1 cellular context compared by ENCODE assay signal in the genomic region with DNA sequence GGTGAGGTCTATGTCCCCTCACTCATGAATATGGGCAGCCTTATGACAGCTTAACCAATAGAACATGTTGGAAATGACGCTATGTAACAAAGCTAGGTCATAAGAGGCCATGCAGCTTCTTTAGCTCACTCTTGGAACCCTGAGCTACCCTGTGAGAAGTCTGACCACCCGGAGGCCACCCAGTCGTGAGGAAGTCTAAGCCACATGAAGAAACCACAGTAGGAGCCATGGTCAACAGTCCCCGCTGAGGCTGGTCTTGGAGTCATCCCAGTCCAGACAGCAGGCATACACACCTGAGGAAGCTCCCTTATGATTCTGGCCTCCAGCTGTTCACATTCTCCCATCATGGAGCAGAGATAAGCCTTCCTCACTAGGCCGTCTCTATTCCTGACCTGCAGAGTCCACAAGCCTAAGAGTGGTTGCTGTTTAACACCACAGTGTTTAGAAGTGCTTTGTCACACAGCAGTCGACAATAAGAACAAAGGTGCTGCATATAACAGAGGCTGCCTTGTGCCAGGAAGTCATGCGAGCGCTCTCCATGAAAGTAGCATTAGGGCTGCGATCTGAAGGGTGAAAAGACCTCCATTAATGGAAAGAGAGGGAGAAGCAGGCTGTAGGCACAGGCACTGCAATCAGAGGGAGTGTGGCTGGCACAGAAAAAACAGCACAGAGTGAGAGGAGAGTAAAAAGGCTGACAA.
TF ChIP-seq lines count a peak whose summit lies in the region.

No MANE protein-coding gene starts in this region.

TF ChIP-seq in H1, 55 proteins besides CTCF, POLR2A, EP300 and RAD21:
- TF ChIP-seq CHD1 (IDR thresholded peaks at IDR 0.05; ENCODE audit: low read depth, low read length) (no peak), KDM5A (IDR thresholded peaks at IDR 0.05; ENCODE audit: low read length) (no peak), JUN (IDR thresholded peaks at IDR 0.05; ENCODE audit: low read depth, low read length) (no peak), YY1 (IDR thresholded peaks at IDR 0.05; ENCODE audit: low read depth, low read length) (no peak), JUND (IDR thresholded peaks at IDR 0.05; ENCODE audit: low read length) (no peak), SRF (IDR thresholded peaks at IDR 0.05; ENCODE audit: low read depth, low read length) (no peak), POLR2AphosphoS5 (IDR thresholded peaks at IDR 0.05; ENCODE audit: low read depth, low read length) (no peak), SIN3A (conservative IDR thresholded peaks at IDR 0.05 in 1 of 2, IDR thresholded peaks at IDR 0.05 in 1 of 2; ENCODE audit: low read depth in 1 of 2, low read length in 2 of 2) (no peak), SP1 (IDR thresholded peaks at IDR 0.05; ENCODE audit: low read depth, low read length) (no peak), PHF8 (conservative IDR thresholded peaks at IDR 0.05; ENCODE audit: low read depth, low read length) (no peak), GTF2F1 (IDR thresholded peaks at IDR 0.05; ENCODE audit: borderline replicate concordance, low read depth, low read length) (no peak), BACH1 (IDR thresholded peaks at IDR 0.05; ENCODE audit: low read length) (no peak), CHD2 (IDR thresholded peaks at IDR 0.05; ENCODE audit: low read length) (no peak), SUZ12 (IDR thresholded peaks at IDR 0.05; ENCODE audit: low read length) (no peak)
- TF ChIP-seq, protein P1, sequence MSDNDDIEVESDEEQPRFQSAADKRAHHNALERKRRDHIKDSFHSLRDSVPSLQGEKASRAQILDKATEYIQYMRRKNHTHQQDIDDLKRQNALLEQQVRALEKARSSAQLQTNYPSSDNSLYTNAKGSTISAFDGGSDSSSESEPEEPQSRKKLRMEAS (IDR thresholded peaks at IDR 0.05): no peak
- TF ChIP-seq, protein P2, sequence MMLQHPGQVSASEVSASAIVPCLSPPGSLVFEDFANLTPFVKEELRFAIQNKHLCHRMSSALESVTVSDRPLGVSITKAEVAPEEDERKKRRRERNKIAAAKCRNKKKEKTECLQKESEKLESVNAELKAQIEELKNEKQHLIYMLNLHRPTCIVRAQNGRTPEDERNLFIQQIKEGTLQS (IDR thresholded peaks at IDR 0.05; ENCODE audit: insufficient read depth, low read depth, low read length): no peak
- TF ChIP-seq, protein P3, sequence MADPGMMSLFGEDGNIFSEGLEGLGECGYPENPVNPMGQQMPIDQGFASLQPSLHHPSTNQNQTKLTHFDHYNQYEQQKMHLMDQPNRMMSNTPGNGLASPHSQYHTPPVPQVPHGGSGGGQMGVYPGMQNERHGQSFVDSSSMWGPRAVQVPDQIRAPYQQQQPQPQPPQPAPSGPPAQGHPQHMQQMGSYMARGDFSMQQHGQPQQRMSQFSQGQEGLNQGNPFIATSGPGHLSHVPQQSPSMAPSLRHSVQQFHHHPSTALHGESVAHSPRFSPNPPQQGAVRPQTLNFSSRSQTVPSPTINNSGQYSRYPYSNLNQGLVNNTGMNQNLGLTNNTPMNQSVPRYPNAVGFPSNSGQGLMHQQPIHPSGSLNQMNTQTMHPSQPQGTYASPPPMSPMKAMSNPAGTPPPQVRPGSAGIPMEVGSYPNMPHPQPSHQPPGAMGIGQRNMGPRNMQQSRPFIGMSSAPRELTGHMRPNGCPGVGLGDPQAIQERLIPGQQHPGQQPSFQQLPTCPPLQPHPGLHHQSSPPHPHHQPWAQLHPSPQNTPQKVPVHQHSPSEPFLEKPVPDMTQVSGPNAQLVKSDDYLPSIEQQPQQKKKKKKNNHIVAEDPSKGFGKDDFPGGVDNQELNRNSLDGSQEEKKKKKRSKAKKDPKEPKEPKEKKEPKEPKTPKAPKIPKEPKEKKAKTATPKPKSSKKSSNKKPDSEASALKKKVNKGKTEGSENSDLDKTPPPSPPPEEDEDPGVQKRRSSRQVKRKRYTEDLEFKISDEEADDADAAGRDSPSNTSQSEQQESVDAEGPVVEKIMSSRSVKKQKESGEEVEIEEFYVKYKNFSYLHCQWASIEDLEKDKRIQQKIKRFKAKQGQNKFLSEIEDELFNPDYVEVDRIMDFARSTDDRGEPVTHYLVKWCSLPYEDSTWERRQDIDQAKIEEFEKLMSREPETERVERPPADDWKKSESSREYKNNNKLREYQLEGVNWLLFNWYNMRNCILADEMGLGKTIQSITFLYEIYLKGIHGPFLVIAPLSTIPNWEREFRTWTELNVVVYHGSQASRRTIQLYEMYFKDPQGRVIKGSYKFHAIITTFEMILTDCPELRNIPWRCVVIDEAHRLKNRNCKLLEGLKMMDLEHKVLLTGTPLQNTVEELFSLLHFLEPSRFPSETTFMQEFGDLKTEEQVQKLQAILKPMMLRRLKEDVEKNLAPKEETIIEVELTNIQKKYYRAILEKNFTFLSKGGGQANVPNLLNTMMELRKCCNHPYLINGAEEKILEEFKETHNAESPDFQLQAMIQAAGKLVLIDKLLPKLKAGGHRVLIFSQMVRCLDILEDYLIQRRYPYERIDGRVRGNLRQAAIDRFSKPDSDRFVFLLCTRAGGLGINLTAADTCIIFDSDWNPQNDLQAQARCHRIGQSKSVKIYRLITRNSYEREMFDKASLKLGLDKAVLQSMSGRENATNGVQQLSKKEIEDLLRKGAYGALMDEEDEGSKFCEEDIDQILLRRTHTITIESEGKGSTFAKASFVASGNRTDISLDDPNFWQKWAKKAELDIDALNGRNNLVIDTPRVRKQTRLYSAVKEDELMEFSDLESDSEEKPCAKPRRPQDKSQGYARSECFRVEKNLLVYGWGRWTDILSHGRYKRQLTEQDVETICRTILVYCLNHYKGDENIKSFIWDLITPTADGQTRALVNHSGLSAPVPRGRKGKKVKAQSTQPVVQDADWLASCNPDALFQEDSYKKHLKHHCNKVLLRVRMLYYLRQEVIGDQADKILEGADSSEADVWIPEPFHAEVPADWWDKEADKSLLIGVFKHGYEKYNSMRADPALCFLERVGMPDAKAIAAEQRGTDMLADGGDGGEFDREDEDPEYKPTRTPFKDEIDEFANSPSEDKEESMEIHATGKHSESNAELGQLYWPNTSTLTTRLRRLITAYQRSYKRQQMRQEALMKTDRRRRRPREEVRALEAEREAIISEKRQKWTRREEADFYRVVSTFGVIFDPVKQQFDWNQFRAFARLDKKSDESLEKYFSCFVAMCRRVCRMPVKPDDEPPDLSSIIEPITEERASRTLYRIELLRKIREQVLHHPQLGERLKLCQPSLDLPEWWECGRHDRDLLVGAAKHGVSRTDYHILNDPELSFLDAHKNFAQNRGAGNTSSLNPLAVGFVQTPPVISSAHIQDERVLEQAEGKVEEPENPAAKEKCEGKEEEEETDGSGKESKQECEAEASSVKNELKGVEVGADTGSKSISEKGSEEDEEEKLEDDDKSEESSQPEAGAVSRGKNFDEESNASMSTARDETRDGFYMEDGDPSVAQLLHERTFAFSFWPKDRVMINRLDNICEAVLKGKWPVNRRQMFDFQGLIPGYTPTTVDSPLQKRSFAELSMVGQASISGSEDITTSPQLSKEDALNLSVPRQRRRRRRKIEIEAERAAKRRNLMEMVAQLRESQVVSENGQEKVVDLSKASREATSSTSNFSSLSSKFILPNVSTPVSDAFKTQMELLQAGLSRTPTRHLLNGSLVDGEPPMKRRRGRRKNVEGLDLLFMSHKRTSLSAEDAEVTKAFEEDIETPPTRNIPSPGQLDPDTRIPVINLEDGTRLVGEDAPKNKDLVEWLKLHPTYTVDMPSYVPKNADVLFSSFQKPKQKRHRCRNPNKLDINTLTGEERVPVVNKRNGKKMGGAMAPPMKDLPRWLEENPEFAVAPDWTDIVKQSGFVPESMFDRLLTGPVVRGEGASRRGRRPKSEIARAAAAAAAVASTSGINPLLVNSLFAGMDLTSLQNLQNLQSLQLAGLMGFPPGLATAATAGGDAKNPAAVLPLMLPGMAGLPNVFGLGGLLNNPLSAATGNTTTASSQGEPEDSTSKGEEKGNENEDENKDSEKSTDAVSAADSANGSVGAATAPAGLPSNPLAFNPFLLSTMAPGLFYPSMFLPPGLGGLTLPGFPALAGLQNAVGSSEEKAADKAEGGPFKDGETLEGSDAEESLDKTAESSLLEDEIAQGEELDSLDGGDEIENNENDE (IDR thresholded peaks at IDR 0.05; ENCODE audit: insufficient replicate concordance, low read length): no peak
TF ChIP-seq in H1: peak in this region for 0.
